In genomic region chr5:35828092-35828598, GRCh38 we compare ENCODE assay signal across 24 cellular contexts. TPM values are rescaled to one million over a fixed set of nuclear protein-coding genes. Genes with fewer than 3 reads are reported as not detected.
DNase-seq lines count a peak whose midpoint lies in the region; ATAC-seq and TF ChIP-seq lines count a peak whose summit lies in the region.
"Had no signal": no experiment of that assay in that cellular context is flagged by ENCODE, and none has a peak within 500 bp of the region (broad histone marks: within the 10 kb centered on the region; RNA-seq: fewer than 3 reads in every experiment).

No MANE protein-coding gene starts in this region.

- H3K9me3 Mint-ChIP-seq in activated CD4-positive, alpha-beta T cell treated with anti-CD3 and anti-CD28 coated beads, Interleukin-2, amount 10 ng/mL, durations not matched to agents 7 days and 5 days: no peaks in the 10 kb centered on the region
- no peaks in the 10 kb centered on the region for H3K9me3 Mint-ChIP-seq in CD4-positive, alpha-beta T cell
- H3K9me3 Mint-ChIP-seq in dendritic cell treated with granulocyte-macrophage colony-stimulating factor and Interleukin-4, amounts not matched to agents 40 ng/mL and 50 ng/mL, for 4 days: no peaks in the 10 kb centered on the region

- CTCF ChIA-PET in activated CD4-positive, alpha-beta T cell treated with anti-CD3 and anti-CD28 coated beads, Interleukin-2, amount 10 ng/mL, durations not matched to agents 7 days and 5 days (lab: Charles Lee): interaction anchor here (1.0 to 7.8 kb wide), 4 partner anchors 7 to 25 kb away, joined by 3 to 51 read pairs (median 4); no protein-coding TSS in a partner anchor
- CTCF ChIA-PET in CD4-positive, alpha-beta T cell (lab: Charles Lee): interaction anchor here (0.6 to 0.7 kb wide), 2 partner anchors 16 to 210 kb away, joined by 3 read pairs; no protein-coding TSS in a partner anchor

- H3K27ac ChIP-seq in CD4-positive, alpha-beta T cell (ENCODE audit: low read depth, low read length): peak overlapping the region; percentile 23
- no peak overlapping the region for H3K27ac ChIP-seq in WERI-Rb-1
- H3K27ac ChIP-seq: coronary artery, gastroesophageal sphincter had no signal

- H3K4me1 Mint-ChIP-seq in activated CD4-positive, alpha-beta T cell treated with anti-CD3 and anti-CD28 coated beads, Interleukin-2, amount 10 ng/mL, durations not matched to agents 7 days and 5 days: peaks cover 94% of the 10 kb centered on the region
- H3K4me1 Mint-ChIP-seq in CD4-positive, alpha-beta T cell (ENCODE audit: low read depth): peaks cover 96% of the 10 kb centered on the region
- H3K4me1 Mint-ChIP-seq in T-helper 17 cell: peaks cover 69% of the 10 kb centered on the region
- H3K4me1 Mint-ChIP-seq in dendritic cell treated with granulocyte-macrophage colony-stimulating factor and Interleukin-4, amounts not matched to agents 40 ng/mL and 50 ng/mL, for 4 days (ENCODE audit: low read depth): no peaks in the 10 kb centered on the region
- H3K4me1 Mint-ChIP-seq: B cell had no signal

- H3K27ac Mint-ChIP-seq in activated CD4-positive, alpha-beta T cell treated with anti-CD3 and anti-CD28 coated beads, Interleukin-2, amount 10 ng/mL, durations not matched to agents 7 days and 5 days: peak overlapping the region; percentile 76
- H3K27ac Mint-ChIP-seq in CD4-positive, alpha-beta T cell: peak overlapping the region; percentile 87
- no peak overlapping the region for H3K27ac Mint-ChIP-seq in T-helper 17 cell
- H3K27ac Mint-ChIP-seq in dendritic cell treated with granulocyte-macrophage colony-stimulating factor and Interleukin-4, amounts not matched to agents 40 ng/mL and 50 ng/mL, for 4 days: peak overlapping the region; percentile 30
- H3K27ac Mint-ChIP-seq: B cell had no signal

- H3K36me3 ChIP-seq in WERI-Rb-1: no peaks in the 10 kb centered on the region
- H3K36me3 ChIP-seq: gastroesophageal sphincter had no signal

- no peak for DNase-seq in activated CD4-positive, alpha-beta T cell treated with anti-CD3 and anti-CD28 coated beads, Interleukin-2, amount 10 ng/mL, durations not matched to agents 7 days and 5 days
- no peak for DNase-seq in activated CD4-positive, alpha-beta T cell treated with anti-CD3 and anti-CD28 coated beads, Interleukin-2, amount 50 U/mL, for 1 hour
- no peak for DNase-seq in CD4-positive, alpha-beta T cell
- DNase-seq in T-helper 17 cell (no peak), WERI-Rb-1 (no peak), NOMO-1 treated with DMSO at 0.1 percent for 48 hours (lab: John Stamatoyannopoulos, UW; ENCODE audit: unreplicated experiment) (no peak)
- DNase-seq: activated CD4-positive, CD25-positive, alpha-beta regulatory T cell treated with anti-CD3 and anti-CD28 coated beads, Interleukin-2, amount 50 U/mL, for 72 hours; Caco-2; DMS79; GF-D8; hypothalamus; NCI-H2081 treated with DMSO at 0.1 percent for 48 hours; NCI-H82; occipital lobe; SK-N-SH; small intestine; stimulated activated CD4-positive, alpha-beta T cell treated with anti-CD3 and anti-CD28 coated beads, Interleukin-2, amount 100 ng/mL, for 48 hours; stimulated activated naive CD4-positive, alpha-beta T cell had no signal

- no peaks in the 10 kb centered on the region for H3K27me3 ChIP-seq in CD4-positive, alpha-beta T cell (ENCODE audit: control insufficient read depth, insufficient read depth, low read length)
- H3K27me3 ChIP-seq in WERI-Rb-1 (ENCODE audit: insufficient read depth, low read depth, severe bottlenecking): peaks cover 73% of the 10 kb centered on the region

- TF ChIP-seq CTCF in CD4-positive, alpha-beta T cell (IDR thresholded peaks at IDR 0.05): no peak
- no peak for TF ChIP-seq CTCF in WERI-Rb-1 (IDR thresholded peaks at IDR 0.05; ENCODE audit: low read depth, low read length)

- H3K36me3 Mint-ChIP-seq in activated CD4-positive, alpha-beta T cell treated with anti-CD3 and anti-CD28 coated beads, Interleukin-2, amount 10 ng/mL, durations not matched to agents 7 days and 5 days (ENCODE audit: low read depth): peaks cover 18% of the 10 kb centered on the region
- no peaks in the 10 kb centered on the region for H3K36me3 Mint-ChIP-seq in CD4-positive, alpha-beta T cell (ENCODE audit: low read depth)
- no peaks in the 10 kb centered on the region for H3K36me3 Mint-ChIP-seq in T-helper 17 cell (ENCODE audit: low read depth)
- H3K36me3 Mint-ChIP-seq in dendritic cell treated with granulocyte-macrophage colony-stimulating factor and Interleukin-4, amounts not matched to agents 40 ng/mL and 50 ng/mL, for 4 days (ENCODE audit: low read depth): no peaks in the 10 kb centered on the region

- POLR2A ChIA-PET in activated CD4-positive, alpha-beta T cell treated with anti-CD3 and anti-CD28 coated beads, Interleukin-2, amount 10 ng/mL, durations not matched to agents 7 days and 5 days (lab: Charles Lee): no interaction called here
- POLR2A ChIA-PET in CD4-positive, alpha-beta T cell (lab: Charles Lee): interaction anchor here (0.9 to 13.7 kb wide), 7 partner anchors 15 to 52 kb away, joined by 3 to 576 read pairs (median 39); partner anchors contain the start of gene IL7R

- no peak for ATAC-seq in CD4-positive, alpha-beta T cell (ENCODE audit: poor library complexity)
- ATAC-seq in T-helper 17 cell (no peak), HG03469 (IDR thresholded peaks at IDR 0.05; ENCODE audit: unreplicated experiment) (no peak)
- ATAC-seq: gastroesophageal sphincter, left lobe of liver had no signal

- H3K4me3 Mint-ChIP-seq in activated CD4-positive, alpha-beta T cell treated with anti-CD3 and anti-CD28 coated beads, Interleukin-2, amount 10 ng/mL, durations not matched to agents 7 days and 5 days: peak overlapping the region; percentile 42
- H3K4me3 Mint-ChIP-seq in CD4-positive, alpha-beta T cell: peak overlapping the region; percentile 39
- peak overlapping the region; percentile 7 for H3K4me3 Mint-ChIP-seq in T-helper 17 cell
- H3K4me3 Mint-ChIP-seq in dendritic cell treated with granulocyte-macrophage colony-stimulating factor and Interleukin-4, amounts not matched to agents 40 ng/mL and 50 ng/mL, for 4 days: no peak overlapping the region
- H3K4me3 Mint-ChIP-seq: B cell had no signal

- intact Hi-C loops in CD4-positive, alpha-beta T cell (cut with DNase I, micrococcal nuclease): no loop called here
- intact Hi-C loops in dendritic cell treated with granulocyte-macrophage colony-stimulating factor and Interleukin-4, amounts not matched to agents 40 ng/mL and 50 ng/mL, for 4 days (cut with micrococcal nuclease): no loop called here

- H3K4me3 ChIP-seq in WERI-Rb-1 (ENCODE audit: low read depth, low read length): no peak overlapping the region
- H3K4me3 ChIP-seq: coronary artery, gastroesophageal sphincter had no signal

- H3K27me3 Mint-ChIP-seq in activated CD4-positive, alpha-beta T cell treated with anti-CD3 and anti-CD28 coated beads, Interleukin-2, amount 10 ng/mL, durations not matched to agents 7 days and 5 days: no peaks in the 10 kb centered on the region
- H3K27me3 Mint-ChIP-seq in CD4-positive, alpha-beta T cell: no peaks in the 10 kb centered on the region
- H3K27me3 Mint-ChIP-seq in T-helper 17 cell: no peaks in the 10 kb centered on the region
- peaks cover 5% of the 10 kb centered on the region for H3K27me3 Mint-ChIP-seq in dendritic cell treated with granulocyte-macrophage colony-stimulating factor and Interleukin-4, amounts not matched to agents 40 ng/mL and 50 ng/mL, for 4 days
- H3K27me3 Mint-ChIP-seq: B cell had no signal

- no peaks in the 10 kb centered on the region for H3K9me3 ChIP-seq in CD4-positive, alpha-beta T cell (ENCODE audit: control insufficient read depth, low read length)
- H3K9me3 ChIP-seq in T-helper 17 cell (ENCODE audit: control insufficient read depth, low read length, poor library complexity, severe bottlenecking): no peaks in the 10 kb centered on the region
- H3K9me3 ChIP-seq in WERI-Rb-1 (ENCODE audit: severe bottlenecking): no peaks in the 10 kb centered on the region
- H3K9me3 ChIP-seq: Caco-2, gastroesophageal sphincter, SK-N-SH had no signal

RNA-seq across cellular contexts. Expression of gene IL7R, which starts 28.5 kb away (rescaled TPM):
- total RNA-seq in activated CD4-positive, alpha-beta T cell treated with anti-CD3 and anti-CD28 coated beads, Interleukin-2, amount 10 ng/mL, durations not matched to agents 7 days and 5 days: 100 to 1,000 TPM; 451 to 533 TPM
- 100 to 1,000 TPM; 623 to 638 TPM for total RNA-seq in CD4-positive, alpha-beta T cell
- 1,000 to 10,000 TPM in 1 of 2 donors, 100 to 1,000 TPM in 1; 860 to 1,128 TPM for total RNA-seq in T-helper 17 cell
- total RNA-seq: Caco-2 had no signal
